ENCODE assay signal across 35 cellular contexts in genomic region chr14:47060050-47060449, GRCh38.
"Had no signal": no experiment of that assay in that cellular context is flagged by ENCODE, and none has a peak within 500 bp of the region (broad histone marks: within the 10 kb centered on the region; RNA-seq: fewer than 3 reads in every experiment).

No MANE protein-coding gene starts in this region.

- H3K27me3 ChIP-seq: MG63 had no signal

- DNase-seq: Karpas-422, Kasumi-1, MG63, MM.1S, MV-4-11, NCI-H1048, NCI-H1092, NCI-H1092 treated with DMSO at 0.1 percent for 48 hours, NCI-H1105, NCI-H1105 treated with DMSO at 0.1 percent for 48 hours, NCI-H1417, NCI-H1417 treated with DMSO at 0.1 percent for 48 hours, NCI-H1436, NCI-H1436 treated with DMSO at 0.1 percent for 48 hours, NCI-H146, NCI-H1694, NCI-H1694 treated with DMSO at 0.1 percent for 48 hours, NCI-H187, NCI-H187 treated with DMSO at 0.1 percent for 48 hours, NCI-H1930, NCI-H2029, NCI-H2029 treated with DMSO at 0.1 percent for 48 hours, NCI-H2081, NCI-H2081 treated with DMSO at 0.1 percent for 48 hours, NCI-H2107, NCI-H2171, NCI-H2171 treated with DMSO at 0.1 percent for 48 hours, NCI-H2227 treated with DMSO at 0.1 percent for 48 hours, NCI-H226, NCI-H345, NCI-H446, NCI-H446 treated with DMSO at 0.1 percent for 48 hours, NCI-H510A, NCI-H510A treated with DMSO at 0.1 percent for 48 hours, NCI-H524 had no signal

- H3K4me3 ChIP-seq: MG63 had no signal

- H3K9me3 ChIP-seq: MG63 had no signal

- H3K36me3 ChIP-seq: MG63 had no signal
